28 cellular contexts compared by ENCODE assay signal in the genomic region with DNA sequence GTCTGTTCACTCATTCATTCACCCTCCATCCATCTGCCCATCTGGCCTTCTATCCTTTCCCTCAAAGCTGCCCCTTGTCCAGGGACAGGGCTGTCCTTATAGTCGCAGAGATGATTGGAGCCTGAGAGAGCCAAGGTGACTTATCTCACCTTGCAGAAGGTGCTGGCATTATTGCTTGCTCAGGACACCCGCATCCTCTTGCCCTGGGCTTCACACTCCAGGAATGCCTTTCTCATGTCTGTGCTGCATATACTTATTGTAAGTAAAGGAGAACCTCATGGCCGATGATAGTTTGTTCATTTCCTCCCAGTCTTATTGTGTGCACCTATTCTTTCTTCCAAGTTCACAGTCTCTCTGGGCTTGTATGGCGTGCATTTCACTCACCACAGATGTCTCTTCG. TPM values are rescaled to one million over a fixed set of nuclear protein-coding genes. Genes with fewer than 3 reads are reported as not detected.
"Had no signal": no experiment of that assay in that cellular context is flagged by ENCODE, and none has a peak within 500 bp of the region (broad histone marks: within the 10 kb centered on the region; RNA-seq: fewer than 3 reads in every experiment).

No MANE protein-coding gene starts in this region.

- H3K27me3 ChIP-seq: neutrophil, pancreas, right lobe of liver, testis, transverse colon, upper lobe of left lung, uterus had no signal

- H3K27ac ChIP-seq: neutrophil, pancreas, psoas muscle, right lobe of liver, sigmoid colon, suprapubic skin, testis, tibial artery, transverse colon, uterus had no signal

- DNase-seq: naive B cell; naive thymus-derived CD8-positive, alpha-beta T cell; nephron progenitor cell; nucleus accumbens; pancreas; psoas muscle; right cardiac atrium; right lobe of liver; sigmoid colon; small intestine; stimulated activated CD4-positive, alpha-beta T cell treated with anti-CD3 and anti-CD28 coated beads, Interleukin-1b, Interleukin-23, amount 100 ng/mL, for 48 hours; stimulated activated CD4-positive, alpha-beta T cell treated with anti-CD3 and anti-CD28 coated beads, Interleukin-4, amount 100 ng/mL, for 1 hour; stimulated activated CD4-positive, alpha-beta T cell treated with anti-CD3 and anti-CD28 coated beads, Interleukin-4, amount 100 ng/mL, for 4 hours; stimulated activated CD8-positive, alpha-beta memory T cell treated with anti-CD3 and anti-CD28 coated beads, Interleukin-4, amount 100 ng/mL, for 48 hours; stimulated activated naive CD4-positive, alpha-beta T cell; stimulated activated naive CD8-positive, alpha-beta T cell treated with anti-CD3 and anti-CD28 coated beads, Interleukin-15, amount 100 ng/mL, for 72 hours; stimulated activated naive CD8-positive, alpha-beta T cell treated with anti-CD3 and anti-CD28 coated beads, Interleukin-15, Interleukin-2, amounts not matched to agents 100 U/mL and 50 U/mL, for 24 hours; substantia nigra; testis; tibial artery; transverse colon; uterus had no signal

- H3K4me3 ChIP-seq: pancreas, psoas muscle, right lobe of liver, sigmoid colon, suprapubic skin, testis, tibial artery, transverse colon, upper lobe of left lung, uterus had no signal

- H3K36me3 ChIP-seq: neutrophil, pancreas, right lobe of liver, sigmoid colon, suprapubic skin, tibial artery, transverse colon, upper lobe of left lung, uterus had no signal

- H3K9me3 ChIP-seq: neutrophil, pancreas, psoas muscle, right lobe of liver, sigmoid colon, suprapubic skin, testis, tibial artery, transverse colon, upper lobe of left lung, uterus had no signal

- FAIRE-seq: pancreas, small intestine had no signal

- ATAC-seq: naive thymus-derived CD8-positive, alpha-beta T cell; natural killer cell treated with Interleukin-12 subunit alpha and Interleukin-12 subunit beta and Interleukin-15 and Interleukin-18, amount 100 ng/mL, for 72 hours; pancreas; psoas muscle; right cardiac atrium; right lobe of liver; stimulated activated memory B cell treated with anti-CD40 and anti-IgM and Interleukin-4, amounts not matched to agents 10 μg/mL and 1 μg/mL and 100 μg/mL, for 72 hours; stimulated activated naive CD8-positive, alpha-beta T cell treated with anti-CD3 and anti-CD28 coated beads, Interleukin-15, amount 100 ng/mL, for 72 hours; stimulated activated naive CD8-positive, alpha-beta T cell treated with anti-CD3 and anti-CD28 coated beads, Interleukin-15, Interleukin-2, amounts not matched to agents 100 U/mL and 50 U/mL, for 24 hours had no signal

RNA-seq across cellular contexts. Expression of gene CCDC188, which starts 49.1 kb away (rescaled TPM):
- total RNA-seq: naive thymus-derived CD8-positive, alpha-beta T cell; right lobe of liver; skeletal muscle tissue had no signal
